22 cellular contexts compared by ENCODE assay signal in genomic region chr12:6314776-6315175, GRCh38. TPM values are rescaled to one million over a fixed set of nuclear protein-coding genes. Genes with fewer than 3 reads are reported as not detected.
DNase-seq lines count a peak whose midpoint lies in the region; ATAC-seq, FAIRE-seq and TF ChIP-seq lines count a peak whose summit lies in the region.
"Had no signal": no experiment of that assay in that cellular context is flagged by ENCODE, and none has a peak within 500 bp of the region (broad histone marks: within the 10 kb centered on the region; RNA-seq: fewer than 3 reads in every experiment).

No MANE protein-coding gene starts in this region.

- no peak overlapping the region for H3K23ac ChIP-seq in IMR-90 (ENCODE audit: low read depth, low read length)

- H2BK5ac ChIP-seq in IMR-90 (ENCODE audit: low read depth, low read length, poor library complexity, severe bottlenecking): no peak overlapping the region

- peaks cover 8% of the 10 kb centered on the region for H3K9me1 ChIP-seq in IMR-90 (ENCODE audit: insufficient read depth, low read length)

- no peak overlapping the region for H2BK120ac ChIP-seq in IMR-90 (ENCODE audit: low read depth, low read length)

- no peak overlapping the region for H3K56ac ChIP-seq in IMR-90 (ENCODE audit: extremely low read depth, insufficient read depth, low read length)

- CTCF ChIA-PET in IMR-90 (lab: Yijun Ruan, JAX): no interaction called here

- H3F3A ChIP-seq in GM23248 (ENCODE audit: insufficient read depth): no peaks in the 10 kb centered on the region

- ATAC-seq in stimulated activated naive CD8-positive, alpha-beta T cell treated with anti-CD3 and anti-CD28 coated beads, Interleukin-15, Interleukin-2, amounts not matched to agents 100 U/mL and 50 U/mL, for 24 hours: no peak
- no peak for ATAC-seq in IMR-90 (ENCODE audit: low read depth)
- ATAC-seq: SK-N-SH treated with all-trans-retinoic acid at 6 μM for 48 hours had no signal

- peak overlapping the region; percentile 21 for H3K27ac Mint-ChIP-seq in stimulated activated naive CD8-positive, alpha-beta T cell treated with anti-CD3 and anti-CD28 coated beads, Interleukin-15, Interleukin-2, amounts not matched to agents 100 ng/mL and 50 ng/mL, for 24 hours
- peak overlapping the region; percentile 47 for H3K27ac Mint-ChIP-seq in mesothelial cell of epicardium

- 65% methylated on average over 2 of the region's 9 CpGs; no CpG with 5 or more reads in 1 of the 2 experiments for WGBS in IMR-90 (ENCODE audit: extremely low coverage in 2 of 2, insufficient read length in 1 of 2), 2 experiments
- WGBS in GM23248 (ENCODE audit: low coverage in 1 of 2, low lambda C conversion rate in 2 of 2, missing lambda C conversion rate in 2 of 2), 2 experiments: 86 to 87% methylated on average over 9 of the region's 9 CpGs

- H3K9me2 ChIP-seq in GM23248 (ENCODE audit: insufficient read depth): no peaks in the 10 kb centered on the region

- TF ChIP-seq CTCF in IMR-90 (conservative IDR thresholded peaks at IDR 0.05; ENCODE audit: low read depth, low read length) (no peak), mesothelial cell of epicardium (IDR thresholded peaks at IDR 0.05; ENCODE audit: unreplicated experiment) (no peak)

- no peak for DNase-seq in stimulated activated naive CD8-positive, alpha-beta T cell treated with anti-CD3 and anti-CD28 coated beads, Interleukin-15, Interleukin-2, amounts not matched to agents 100 U/mL and 50 U/mL, for 24 hours
- DNase-seq in IMR-90: no peak
- DNase-seq in mesothelial cell of epicardium (ENCODE audit: low spot score in 2 of 2, unreplicated experiment in 2 of 2): no peak
- no peak for DNase-seq in urothelium cell line (ENCODE audit: low spot score)
- DNase-seq in cerebellar cortex (ENCODE audit: low spot score): no peak
- DNase-seq in NAMALWA (ENCODE audit: low spot score): no peak
- DNase-seq in GM23248: no peak
- DNase-seq: AML-193, DMS79, NCI-H1105 treated with DMSO at 0.1 percent for 48 hours, NCI-H1694, NCI-H2081 treated with DMSO at 0.1 percent for 48 hours, NCI-H510A, NCI-H748 treated with DMSO at 0.1 percent for 48 hours, OCI-M1, SHP77 had no signal

- in situ Hi-C loops in IMR-90 (cut with MboI; ENCODE audit: low sequenced_read_pairs) (no loop called here), GM23248 (cut with MboI) (no loop called here)

- no peaks in the 10 kb centered on the region for H3K79me2 ChIP-seq in GM23248 (ENCODE audit: insufficient read depth)

- H2AFZ ChIP-seq in IMR-90 (replicated peaks; ENCODE audit: low read length, poor library complexity): peak overlapping the region; percentile 44
- H2AFZ ChIP-seq in GM23248: no peak overlapping the region

- H3K4me3 Mint-ChIP-seq in stimulated activated naive CD8-positive, alpha-beta T cell treated with anti-CD3 and anti-CD28 coated beads, Interleukin-15, Interleukin-2, amounts not matched to agents 100 ng/mL and 50 ng/mL, for 24 hours: no peak overlapping the region
- no peak overlapping the region for H3K4me3 Mint-ChIP-seq in mesothelial cell of epicardium

- peak overlapping the region; percentile 69 for H2AK9ac ChIP-seq in IMR-90 (replicated peaks; ENCODE audit: low read depth, low read length, poor library complexity)

- no peak for TF ChIP-seq POLR2A in IMR-90 (IDR thresholded peaks at IDR 0.05; ENCODE audit: low read depth, low read length)

- H3K9ac ChIP-seq in IMR-90 (ENCODE audit: low read depth, low read length) (no peak overlapping the region), GM23248 (no peak overlapping the region)

- no peak overlapping the region for H4K91ac ChIP-seq in IMR-90 (ENCODE audit: insufficient read depth, low read depth, low read length)

- POLR2A ChIA-PET in IMR-90 (lab: Charles Lee; ENCODE audit: unreplicated experiment): no interaction called here

- FAIRE-seq in urothelium cell line (lab: Jason Lieb, UNC): peak; percentile 53

- no peak overlapping the region for H3K18ac ChIP-seq in IMR-90 (ENCODE audit: low read depth, low read length)

- no peaks in the 10 kb centered on the region for H3K9me3 Mint-ChIP-seq in stimulated activated naive CD8-positive, alpha-beta T cell treated with anti-CD3 and anti-CD28 coated beads, Interleukin-15, Interleukin-2, amounts not matched to agents 100 ng/mL and 50 ng/mL, for 24 hours
- no peaks in the 10 kb centered on the region for H3K9me3 Mint-ChIP-seq in mesothelial cell of epicardium

- H3K4me2 ChIP-seq in IMR-90 (ENCODE audit: low read depth, low read length) (no peak overlapping the region), GM23248 (ENCODE audit: unreplicated experiment) (no peak overlapping the region)

- BruUV-seq in IMR-90 (replicated peaks; lab: Mats Ljungman, UMichigan): no TSS peak

- H3K27ac ChIP-seq in IMR-90 (ENCODE audit: insufficient read depth, low read length): no peak overlapping the region
- H3K27ac ChIP-seq in GM23248: no peak overlapping the region
- H3K27ac ChIP-seq: C4-2B, HL-60 had no signal

- no peaks in the 10 kb centered on the region for H3K9me3 ChIP-seq in IMR-90 (ENCODE audit: control insufficient read depth, insufficient read depth, low read length)
- no peaks in the 10 kb centered on the region for H3K9me3 ChIP-seq in GM23248 (ENCODE audit: low read depth)
- H3K9me3 ChIP-seq: HAP-1 had no signal

- H3K4me1 ChIP-seq in IMR-90 (ENCODE audit: control insufficient read depth, insufficient read depth, low read length) (peaks cover 10% of the 10 kb centered on the region), GM23248 (ENCODE audit: insufficient read depth) (peaks cover 7% of the 10 kb centered on the region; the same call in 1 of the 2 replicates)
- H3K4me1 ChIP-seq: HAP-1 had no signal

- H3K4me1 Mint-ChIP-seq in stimulated activated naive CD8-positive, alpha-beta T cell treated with anti-CD3 and anti-CD28 coated beads, Interleukin-15, Interleukin-2, amounts not matched to agents 100 ng/mL and 50 ng/mL, for 24 hours (ENCODE audit: low read depth): peaks cover 35% of the 10 kb centered on the region
- H3K4me1 Mint-ChIP-seq in mesothelial cell of epicardium: peaks cover 24% of the 10 kb centered on the region

- dilution Hi-C loops in IMR-90 (cut with HindIII; ENCODE audit: low sequenced_read_pairs, unreplicated experiment): no loop called here

- H3K27me3 Mint-ChIP-seq in stimulated activated naive CD8-positive, alpha-beta T cell treated with anti-CD3 and anti-CD28 coated beads, Interleukin-15, Interleukin-2, amounts not matched to agents 100 ng/mL and 50 ng/mL, for 24 hours: peaks cover 5% of the 10 kb centered on the region
- no peaks in the 10 kb centered on the region for H3K27me3 Mint-ChIP-seq in mesothelial cell of epicardium (ENCODE audit: low read depth)

- H4K5ac ChIP-seq in IMR-90 (ENCODE audit: low read depth, low read length): no peak overlapping the region

- no peak for TF ChIP-seq RAD21 in IMR-90 (IDR thresholded peaks at IDR 0.05; ENCODE audit: low read length)

- H4K8ac ChIP-seq in IMR-90 (ENCODE audit: low read depth in 2 of 2, low read length in 2 of 2): 0 out of 4 replicates have a peak overlapping the region, but pooled peaks of 1 of the 2 experiments have one; percentile 25

- no peaks in the 10 kb centered on the region for H3K36me3 Mint-ChIP-seq in stimulated activated naive CD8-positive, alpha-beta T cell treated with anti-CD3 and anti-CD28 coated beads, Interleukin-15, Interleukin-2, amounts not matched to agents 100 ng/mL and 50 ng/mL, for 24 hours (ENCODE audit: low read depth)
- peaks cover 4% of the 10 kb centered on the region for H3K36me3 Mint-ChIP-seq in mesothelial cell of epicardium

- intact Hi-C loops in IMR-90 (cut with micrococcal nuclease): no loop called here

- no peaks in the 10 kb centered on the region for H3K36me3 ChIP-seq in IMR-90 (ENCODE audit: control insufficient read depth, insufficient read depth, low read length)
- no peaks in the 10 kb centered on the region for H3K36me3 ChIP-seq in GM23248 (ENCODE audit: low read depth)
- H3K36me3 ChIP-seq: HAP-1 had no signal

- H3K79me1 ChIP-seq in IMR-90 (ENCODE audit: low read depth in 1 of 2, low read length in 2 of 2): no peaks in the 10 kb centered on the region

- H3K27me3 ChIP-seq in IMR-90 (ENCODE audit: control insufficient read depth, insufficient read depth, low read length): peaks cover 13% of the 10 kb centered on the region; the same call in 1 of the 2 replicates
- H3K27me3 ChIP-seq in GM23248 (replicated peaks; ENCODE audit: insufficient read depth): peaks cover 4% of the 10 kb centered on the region; the same call in 1 of the 2 replicates

- H3K14ac ChIP-seq in IMR-90 (replicated peaks; ENCODE audit: low read depth, low read length): no peak overlapping the region

- H3K4ac ChIP-seq in IMR-90 (ENCODE audit: low read depth, low read length): no peak overlapping the region

- H2BK15ac ChIP-seq in IMR-90 (ENCODE audit: low read depth, low read length): no peak overlapping the region

- H4K20me1 ChIP-seq in IMR-90 (ENCODE audit: insufficient read depth, low read length) (no peaks in the 10 kb centered on the region), GM23248 (ENCODE audit: insufficient read depth) (no peaks in the 10 kb centered on the region)

- H2BK20ac ChIP-seq in IMR-90 (ENCODE audit: low read depth, low read length): no peak overlapping the region

- H3K4me3 ChIP-seq in IMR-90 (ENCODE audit: insufficient read depth, low read depth, low read length): no peak overlapping the region
- H3K4me3 ChIP-seq in GM23248: no peak overlapping the region
- H3K4me3 ChIP-seq: HAP-1 had no signal

- H2AK5ac ChIP-seq in IMR-90 (ENCODE audit: low read depth, low read length): 0 out of 2 replicates have a peak overlapping the region, but pooled peaks have one; percentile 1

TF ChIP-seq in IMR-90, 13 proteins besides CTCF, POLR2A, EP300 and RAD21 (continues in another document):
- TF ChIP-seq RCOR1 (IDR thresholded peaks at IDR 0.05; ENCODE audit: insufficient replicate concordance, low read length) (no peak), CEBPB (IDR thresholded peaks at IDR 0.05; ENCODE audit: low read depth, low read length) (no peak)

RNA-seq across cellular contexts. Expression of gene PLEKHG6, which starts 4.3 kb away (rescaled TPM):
- total RNA-seq in IMR-90 (2012; rRNA removed): under 0.01 TPM in 2 replicates
- 0.10 TPM in 2 replicates for polyA plus RNA-seq in IMR-90 (2012; rRNA removed)
- 0.05 and 0.07 TPM in 2 replicates for polyA plus RNA-seq in IMR-90 (2012; cell fraction: cytosol; rRNA removed)
- 0.05 and 0.15 TPM in 2 replicates for polyA plus RNA-seq in IMR-90 (2012; cell fraction: nucleus; rRNA removed; ENCODE audit: low replicate concordance)
- 16.1 to 18.3 TPM (median 16.4 TPM) in 3 replicates for total RNA-seq in mesothelial cell of epicardium
- total RNA-seq in GM23248 (2014; rRNA removed; shearing (Covaris generic)): not detected in 2 replicates
- polyA plus RNA-seq in GM23248 (2016; fragmentation: Nextera tagmentation; extraction: Ambion mirVana): 0.30 TPM in 1 of 2 replicates, not detected in the other
- total RNA-seq: LHCN-M2 had no signal

RNA-seq across cellular contexts. Expression of gene TNFRSF1A, which starts 27.1 kb away (rescaled TPM):
- total RNA-seq in IMR-90 (2012; rRNA removed) (79.6 and 86.7 TPM in 2 replicates), mesothelial cell of epicardium (65.4 to 70.4 TPM (median 68.9 TPM) in 3 replicates)
- polyA plus RNA-seq in IMR-90 (2012; rRNA removed) (136 and 138 TPM in 2 replicates), GM23248 (2016; fragmentation: Nextera tagmentation; extraction: Ambion mirVana) (183 and 197 TPM in 2 replicates)
- 105 and 167 TPM in 2 replicates for polyA plus RNA-seq in IMR-90 (2012; cell fraction: cytosol; rRNA removed)
- 102 and 107 TPM in 2 replicates for polyA plus RNA-seq in IMR-90 (2012; cell fraction: nucleus; rRNA removed; ENCODE audit: low replicate concordance)
- 247 and 343 TPM in 2 replicates for total RNA-seq in GM23248 (2014; rRNA removed; shearing (Covaris generic))

Comparison
In these comparisons a context has a peak if more than half of its experiments do, and no peak if none do; other contexts are left out.
1. RNA of gene PLEKHG6, which starts 4.3 kb away (total RNA-seq): 16.1 to 18.3 TPM in mesothelial cell of epicardium; under 0.01 TPM in IMR-90 and not detected in GM23248; every median in the first group is over 10 times any median in the second.